In genomic region chr9:69411931-69412740, GRCh38 we compare ENCODE assay signal across 2 cellular contexts.
TF ChIP-seq lines count a peak whose summit lies in the region.

No MANE protein-coding gene starts in this region.

TF ChIP-seq in HCT116, 20 proteins besides CTCF, POLR2A, EP300 and RAD21:
- no peak for TF ChIP-seq ZBTB33 (IDR thresholded peaks at IDR 0.05; ENCODE audit: extremely low read depth, insufficient replicate concordance, low read length)
- TF ChIP-seq ATF3 (IDR thresholded peaks at IDR 0.05), result no peak
- no peak for TF ChIP-seq TCF7L2 (IDR thresholded peaks at IDR 0.05; ENCODE audit: borderline replicate concordance, extremely low read depth, insufficient read depth, insufficient read length)
- no peak for TF ChIP-seq SP1 (IDR thresholded peaks at IDR 0.05; ENCODE audit: low read depth)
- no peak for TF ChIP-seq ZNF274 (IDR thresholded peaks at IDR 0.05; ENCODE audit: low read depth, low read length)
- no peak for TF ChIP-seq CBX3 (IDR thresholded peaks at IDR 0.05; ENCODE audit: low read depth)
- TF ChIP-seq JUND (IDR thresholded peaks at IDR 0.05), result no peak
- TF ChIP-seq YY1 (IDR thresholded peaks at IDR 0.05; ENCODE audit: extremely low read depth, insufficient replicate concordance, low read depth, low read length), result no peak
- no peak for TF ChIP-seq MAX (IDR thresholded peaks at IDR 0.05)
- TF ChIP-seq EZH2phosphoT487 (IDR thresholded peaks at IDR 0.05; ENCODE audit: borderline replicate concordance), result no peak

TF ChIP-seq in H1, 55 proteins besides CTCF, POLR2A, EP300 and RAD21:
- TF ChIP-seq CHD7 (IDR thresholded peaks at IDR 0.05; ENCODE audit: insufficient replicate concordance, low read length) (no peak), CBX8 (IDR thresholded peaks at IDR 0.05; ENCODE audit: borderline replicate concordance, low read depth, low read length) (no peak), SP4 (IDR thresholded peaks at IDR 0.05; ENCODE audit: low read length) (no peak), MAFK (IDR thresholded peaks at IDR 0.05; ENCODE audit: low read depth, low read length) (no peak), CEBPB (IDR thresholded peaks at IDR 0.05; ENCODE audit: low read depth, low read length) (no peak), EZH2 (IDR thresholded peaks at IDR 0.05; ENCODE audit: low read depth, low read length, severe bottlenecking) (no peak), HDAC6 (IDR thresholded peaks at IDR 0.05; ENCODE audit: low read depth, low read length) (no peak), TBP (IDR thresholded peaks at IDR 0.05; ENCODE audit: low read depth, low read length) (no peak), FOSL1 (IDR thresholded peaks at IDR 0.05; ENCODE audit: insufficient read depth, low read depth, low read length) (no peak)
